In genomic region chr5:130074820-130075219, GRCh38 we compare ENCODE assay signal across 9 cellular contexts.
"Had no signal": no experiment of that assay in that cellular context is flagged by ENCODE, and none has a peak within 500 bp of the region (broad histone marks: within the 10 kb centered on the region; RNA-seq: fewer than 3 reads in every experiment).

No MANE protein-coding gene starts in this region.

- H3K27ac ChIP-seq: GM23248, KMS-11 had no signal

- H3K9me3 ChIP-seq: HAP-1 had no signal

- H3K36me3 ChIP-seq: HAP-1 had no signal

- DNase-seq: GM23248, GOT3, H7, HFFc6, IMR-90 had no signal

- H3K4me3 ChIP-seq: GM23248, HAP-1, K562 had no signal

- H3K4me1 ChIP-seq: HAP-1 had no signal

- ATAC-seq: HCT116, K562 had no signal
